Comparison of ENCODE assay signal across 18 cellular contexts in genomic region chr13:30750036-30750435, GRCh38. TPM values are rescaled to one million over a fixed set of nuclear protein-coding genes. Genes with fewer than 3 reads are reported as not detected.
DNase-seq lines count a peak whose midpoint lies in the region; FAIRE-seq and TF ChIP-seq lines count a peak whose summit lies in the region.
"Had no signal": no experiment of that assay in that cellular context is flagged by ENCODE, and none has a peak within 500 bp of the region (broad histone marks: within the 10 kb centered on the region; RNA-seq: fewer than 3 reads in every experiment).

No MANE protein-coding gene starts in this region.

- H3K4me1 Mint-ChIP-seq in nephron: peaks cover 61% of the 10 kb centered on the region

- H3K9me3 Mint-ChIP-seq in nephron: no peaks in the 10 kb centered on the region
- H3K9me3 Mint-ChIP-seq: CD4-positive, alpha-beta T cell; H9 had no signal

- peak overlapping the region in 1 of 3 experiments; percentile 57 for H3K4me3 Mint-ChIP-seq in nephron
- H3K4me3 Mint-ChIP-seq: B cell; CD4-positive, alpha-beta T cell; H9 had no signal

- DNase-seq in GM19239 (ENCODE audit: insufficient read length, low spot score) (no peak), NCI-H524 treated with DMSO at 0.1 percent for 48 hours (lab: John Stamatoyannopoulos, UW) (peak; percentile 96), fibroblast of villous mesenchyme (ENCODE audit: low read depth) (peak; percentile 71), DMS153 treated with DMSO at 0.1 percent for 48 hours (lab: John Stamatoyannopoulos, UW; ENCODE audit: unreplicated experiment) (no peak), NOMO-1 (lab: John Stamatoyannopoulos, UW; ENCODE audit: unreplicated experiment in 2 of 2) (no peak)
- DNase-seq in activated CD4-positive, CD25-positive, alpha-beta regulatory T cell (lab: John Stamatoyannopoulos, UW): no peak
- DNase-seq: C1 segment of cervical spinal cord; Calu3; CD4-positive, alpha-beta T cell; DMS 273 treated with DMSO at 0.1 percent for 48 hours; DMS79; GOT3; H9 had no signal

- peak; percentile 31 for FAIRE-seq in GM19239 (lab: Jason Lieb, UNC)
- FAIRE-seq: A204.1, GM12878 had no signal

- peak overlapping the region; percentile 1 to 52 (median 28) for H3K27ac Mint-ChIP-seq in nephron
- H3K27ac Mint-ChIP-seq: B cell; CD4-positive, alpha-beta T cell; H9 had no signal

- no peak overlapping the region for H3K4me3 ChIP-seq in fibroblast of villous mesenchyme (ENCODE audit: low read depth, low read length)
- H3K4me3 ChIP-seq: GM12878 had no signal

- H3K27me3 Mint-ChIP-seq in nephron (ENCODE audit: low read depth): peaks cover 7% of the 10 kb centered on the region
- H3K27me3 Mint-ChIP-seq: B cell; CD4-positive, alpha-beta T cell had no signal

- no peaks in the 10 kb centered on the region for H3K36me3 Mint-ChIP-seq in nephron (ENCODE audit: low read depth)

- no peak for TF ChIP-seq CTCF in fibroblast of villous mesenchyme (IDR thresholded peaks at IDR 0.05; ENCODE audit: insufficient read depth, low read depth, low read length)
- no peak for TF ChIP-seq CTCF in nephron (IDR thresholded peaks at IDR 0.05; ENCODE audit: unreplicated experiment in 3 of 3)

RNA-seq across cellular contexts. Expression of gene ALOX5AP, which starts 14.7 kb away (rescaled TPM):
- 0.32 and 0.43 TPM in 2 replicates for total RNA-seq in fibroblast of villous mesenchyme
- total RNA-seq: Calu3, G401, H9 had no signal

Comparison
In these comparisons a context has a peak if more than half of its experiments do, and no peak if none do; other contexts are left out.
1. DNase-seq: peak in NCI-H524 treated with DMSO at 0.1 percent for 48 hours (single experiment) and fibroblast of villous mesenchyme (single experiment); none in GM19239 (single experiment), DMS153 treated with DMSO at 0.1 percent for 48 hours (single experiment), NOMO-1 (0 of 2) and activated CD4-positive, CD25-positive, alpha-beta regulatory T cell (0 of 4).